ENCODE assay signal across 8 cellular contexts in the genomic region with DNA sequence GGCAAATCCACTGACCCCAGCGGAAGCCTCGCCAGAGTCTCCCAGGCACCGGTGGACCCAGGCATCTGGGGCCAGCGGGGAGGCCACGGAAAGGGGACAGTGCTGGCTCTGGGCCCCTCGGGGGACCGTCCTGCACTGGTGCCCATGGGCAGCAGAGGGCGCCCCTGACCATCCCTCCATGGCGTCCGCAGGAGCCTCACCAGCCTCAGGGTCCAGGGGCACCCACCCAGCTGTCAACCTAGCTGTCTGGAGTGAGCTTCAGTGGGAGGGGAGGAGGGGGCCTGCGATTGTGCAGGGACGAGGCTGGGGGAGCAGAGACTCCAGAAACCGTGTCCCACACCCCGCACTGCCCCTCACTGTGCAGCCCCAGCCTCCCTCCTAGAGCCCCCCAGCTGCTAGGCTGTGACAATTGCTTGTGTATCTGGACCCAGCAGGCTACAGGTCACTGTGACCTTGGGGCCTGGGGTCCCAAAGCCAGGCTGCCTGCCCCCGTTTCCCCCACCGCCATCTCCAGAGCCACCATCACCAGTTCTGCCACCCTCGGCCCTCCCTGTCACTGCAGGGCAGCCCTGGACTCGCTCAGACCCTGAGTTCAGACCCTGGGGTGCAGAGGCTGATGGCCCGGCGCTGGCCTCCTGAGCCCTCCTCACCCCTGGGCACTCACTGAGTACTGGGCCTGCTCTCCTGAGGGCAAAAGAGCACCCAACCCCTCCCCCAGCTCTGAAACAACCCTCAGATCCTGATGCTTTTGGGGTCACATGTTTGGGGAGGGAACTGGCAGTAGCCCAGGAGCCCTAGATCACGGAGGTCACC. TPM values are rescaled to one million over a fixed set of nuclear protein-coding genes. Genes with fewer than 3 reads are reported as not detected.
DNase-seq lines count a peak whose midpoint lies in the region; ATAC-seq and TF ChIP-seq lines count a peak whose summit lies in the region.

No MANE protein-coding gene starts in this region.

- no peak overlapping the region for H3K4me2 ChIP-seq in neural progenitor cell

- no peak for TF ChIP-seq POLR2A in esophagus squamous epithelium (IDR thresholded peaks at IDR 0.05)
- no peak for TF ChIP-seq POLR2A in vagina (IDR thresholded peaks at IDR 0.05)

- no peaks in the 10 kb centered on the region for H3K79me2 ChIP-seq in neural progenitor cell (ENCODE audit: low read depth)

- no peaks in the 10 kb centered on the region for H3K36me3 Mint-ChIP-seq in activated CD8-positive, alpha-beta T cell treated with anti-CD3 and anti-CD28 coated beads, Interleukin-2, amount 10 ng/mL, durations not matched to agents 7 days and 5 days (ENCODE audit: low read depth)
- no peaks in the 10 kb centered on the region for H3K36me3 Mint-ChIP-seq in neural progenitor cell

- no peak overlapping the region for H3K27ac Mint-ChIP-seq in activated CD8-positive, alpha-beta T cell treated with anti-CD3 and anti-CD28 coated beads, Interleukin-2, amount 10 ng/mL, durations not matched to agents 7 days and 5 days
- no peak overlapping the region for H3K27ac Mint-ChIP-seq in neural progenitor cell

- H3K9me3 ChIP-seq in esophagus squamous epithelium (no peaks in the 10 kb centered on the region), neural progenitor cell (ENCODE audit: low read depth) (no peaks in the 10 kb centered on the region), vagina (no peaks in the 10 kb centered on the region)

- TF ChIP-seq CTCF in LNCaP clone FGC (IDR thresholded peaks at IDR 0.05; ENCODE audit: control insufficient read depth, extremely low read depth, insufficient read depth) = peak; percentile 95
- peak; percentile 56 to 86 (median 70) for TF ChIP-seq CTCF in esophagus squamous epithelium (IDR thresholded peaks at IDR 0.05)
- peak; percentile 89 for TF ChIP-seq CTCF in neural progenitor cell (IDR thresholded peaks at IDR 0.05)
- peak; percentile 84 to 93 (median 88) for TF ChIP-seq CTCF in vagina (IDR thresholded peaks at IDR 0.05)

- no peaks in the 10 kb centered on the region for H4K20me1 ChIP-seq in neural progenitor cell (ENCODE audit: low read depth)

- peak; percentile 80 for DNase-seq in Daoy (ENCODE audit: low read depth)
- no peak for DNase-seq in LNCaP clone FGC (ENCODE audit: low read depth)
- DNase-seq in activated CD8-positive, alpha-beta T cell treated with anti-CD3 and anti-CD28 coated beads, Interleukin-2, amount 10 ng/mL, durations not matched to agents 7 days and 5 days = peak; percentile 61
- DNase-seq in esophagus squamous epithelium (lab: John Stamatoyannopoulos, UW) = no peak
- DNase-seq in neural progenitor cell (ENCODE audit: low spot score) = peak; percentile 82
- no peak for DNase-seq in vagina (ENCODE audit: extremely low spot score in 2 of 2)

- H3K9me3 Mint-ChIP-seq in activated CD8-positive, alpha-beta T cell treated with anti-CD3 and anti-CD28 coated beads, Interleukin-2, amount 10 ng/mL, durations not matched to agents 7 days and 5 days (ENCODE audit: insufficient read depth) = no peaks in the 10 kb centered on the region
- H3K9me3 Mint-ChIP-seq in neural progenitor cell = no peaks in the 10 kb centered on the region

- peaks cover 14% of the 10 kb centered on the region for H3K27me3 Mint-ChIP-seq in activated CD8-positive, alpha-beta T cell treated with anti-CD3 and anti-CD28 coated beads, Interleukin-2, amount 10 ng/mL, durations not matched to agents 7 days and 5 days (ENCODE audit: low read depth)
- H3K27me3 Mint-ChIP-seq in neural progenitor cell (ENCODE audit: insufficient read depth, low read depth) = peaks cover 8% of the 10 kb centered on the region

- peak overlapping the region; percentile 46 for H2AFZ ChIP-seq in neural progenitor cell (replicated peaks)

- no peak overlapping the region for H3K9ac ChIP-seq in neural progenitor cell

- POLR2A ChIA-PET in activated CD8-positive, alpha-beta T cell treated with anti-CD3 and anti-CD28 coated beads, Interleukin-2, amount 10 ng/mL, durations not matched to agents 7 days and 5 days (lab: Charles Lee) = no interaction called here

- CTCF ChIA-PET in activated CD8-positive, alpha-beta T cell treated with anti-CD3 and anti-CD28 coated beads, Interleukin-2, amount 10 ng/mL, durations not matched to agents 7 days and 5 days (lab: Charles Lee) = interaction anchor here (0.6 to 4.9 kb wide), 7 partner anchors 10 to 355 kb away, joined by 3 to 49 read pairs (median 4); partner anchors contain the start of gene COL6A1

- H3K4me1 ChIP-seq in esophagus squamous epithelium (peaks cover 41 to 55% (median 43%) of the 10 kb centered on the region in 3 donors), neural progenitor cell (peaks cover 20% of the 10 kb centered on the region), vagina (peaks cover 57% of the 10 kb centered on the region)

- H3K27ac ChIP-seq in esophagus squamous epithelium (peak overlapping the region; percentile 66 to 94 (median 90)), neural progenitor cell (no peak overlapping the region), vagina (peak overlapping the region; percentile 93)

- H3K36me3 ChIP-seq in esophagus squamous epithelium = no peaks in the 10 kb centered on the region
- no peaks in the 10 kb centered on the region for H3K36me3 ChIP-seq in neural progenitor cell
- H3K36me3 ChIP-seq in vagina = no peaks in the 10 kb centered on the region

- peaks cover 10% of the 10 kb centered on the region for H3F3A ChIP-seq in neural progenitor cell (ENCODE audit: low read depth)

- no peak overlapping the region for H3K4me3 Mint-ChIP-seq in activated CD8-positive, alpha-beta T cell treated with anti-CD3 and anti-CD28 coated beads, Interleukin-2, amount 10 ng/mL, durations not matched to agents 7 days and 5 days
- H3K4me3 Mint-ChIP-seq in neural progenitor cell = no peak overlapping the region

- 44 to 70% methylated on average over 5 to 7 of the region's 21 CpGs for WGBS in esophagus squamous epithelium, 2 donors

- intact Hi-C loops in esophagus squamous epithelium (cut with DNase I) (loop anchor here (10.0 kb wide), 1 partner anchor 134 kb away; no protein-coding TSS in a partner anchor), vagina (cut with DNase I) (loop anchor here (5.0 to 10.0 kb wide), 3 partner anchors 141 to 354 kb away; partner anchors contain the start of genes C21orf58, LSS and PCNT)

- H3K4me3 ChIP-seq in LNCaP clone FGC (ENCODE audit: low read depth, low read length) = no peak overlapping the region
- H3K4me3 ChIP-seq in esophagus squamous epithelium = no peak overlapping the region
- no peak overlapping the region for H3K4me3 ChIP-seq in neural progenitor cell
- H3K4me3 ChIP-seq in vagina = no peak overlapping the region

- peak; percentile 45 for ATAC-seq in activated CD8-positive, alpha-beta T cell treated with anti-CD3 and anti-CD28 coated beads, Interleukin-2, amount 10 ng/mL, durations not matched to agents 7 days and 5 days
- ATAC-seq in GM21447 (IDR thresholded peaks at IDR 0.05; ENCODE audit: unreplicated experiment) (no peak), HG02852 (IDR thresholded peaks at IDR 0.05; ENCODE audit: unreplicated experiment) (no peak)

- peaks cover 18% of the 10 kb centered on the region for H3K4me1 Mint-ChIP-seq in activated CD8-positive, alpha-beta T cell treated with anti-CD3 and anti-CD28 coated beads, Interleukin-2, amount 10 ng/mL, durations not matched to agents 7 days and 5 days (ENCODE audit: low read depth)
- H3K4me1 Mint-ChIP-seq in neural progenitor cell = peaks cover 23% of the 10 kb centered on the region

- H3K27me3 ChIP-seq in esophagus squamous epithelium (peaks cover 0 to 57% (median 11%) of the 10 kb centered on the region in 4 donors), neural progenitor cell (peaks cover 52% of the 10 kb centered on the region), vagina (no peaks in the 10 kb centered on the region)

RNA-seq across cellular contexts. Expression of gene COL6A1, which starts 10.7 kb away (rescaled TPM):
- 444 and 536 TPM in 2 replicates for total RNA-seq in Daoy (2014; rRNA removed; shearing (Covaris generic))
- under 1 TPM; 0.26 to 0.42 TPM for total RNA-seq in activated CD8-positive, alpha-beta T cell treated with anti-CD3 and anti-CD28 coated beads, Interleukin-2, amount 10 ng/mL, durations not matched to agents 7 days and 5 days
- total RNA-seq in esophagus squamous epithelium (100 to 1,000 TPM in 1 of 4 donors, 10 to 100 TPM in 3; 25.0 to 242 (median 54.9) TPM), neural progenitor cell (ENCODE audit: low replicate concordance) (12.6 and 52.2 TPM in 2 replicates), vagina (520 TPM)

Comparison
In these comparisons a context has a peak if more than half of its experiments do, and no peak if none do; other contexts are left out.
1. DNase-seq: peak in Daoy (single experiment), activated CD8-positive, alpha-beta T cell treated with anti-CD3 and anti-CD28 coated beads, Interleukin-2, amount 10 ng/mL, durations not matched to agents 7 days and 5 days (single experiment) and neural progenitor cell (single experiment); none in LNCaP clone FGC (single experiment), esophagus squamous epithelium (single experiment) and vagina (0 of 2).
2. Peak in every context shown above with its lines, with median percentiles within 50 percentile points of each other: CTCF ChIP-seq.